ENCODE assay signal across 7 cellular contexts in genomic region chr1:209692745-209693504, GRCh38. TPM values are rescaled to one million over a fixed set of nuclear protein-coding genes. Genes with fewer than 3 reads are reported as not detected.
A peak's percentile ranks its signal among the peaks of the same experiment; 100 is the strongest.
DNase-seq lines count a peak whose midpoint lies in the region; ATAC-seq and TF ChIP-seq lines count a peak whose summit lies in the region.

No MANE protein-coding gene starts in this region.

- peak; percentile 61 for ATAC-seq in HG03378 (IDR thresholded peaks at IDR 0.05; ENCODE audit: unreplicated experiment)

- in situ Hi-C loops in GM13976 (cut with MboI; ENCODE audit: low sequenced_read_pairs, unreplicated experiment): loop anchor here (10.0 kb wide), 1 partner anchor 118 kb away; no protein-coding TSS in a partner anchor

- peak; percentile 74 for TF ChIP-seq CTCF in GM13976 (IDR thresholded peaks at IDR 0.05; ENCODE audit: borderline replicate concordance, control extremely low read depth, extremely low read depth, insufficient read depth, missing control alignments)

- peak; percentile 61 for DNase-seq in GM13976 (ENCODE audit: low spot score)
- peak; percentile 77 for DNase-seq in NCI-H748 (lab: John Stamatoyannopoulos, UW; ENCODE audit: unreplicated experiment)
- DNase-seq in activated CD4-positive, alpha-beta T cell treated with anti-CD3 and anti-CD28 coated beads, Interleukin-2, amount 50 U/mL, for 48 hours: peak; percentile 79 to 87
- peak; percentile 61 for DNase-seq in effector CD4-positive, alpha-beta T cell
- peak; percentile 81 to 83 for DNase-seq in lung microvascular endothelial cell (ENCODE audit: low read depth in 2 of 2)
- DNase-seq in stimulated activated CD8-positive, alpha-beta memory T cell treated with anti-CD3 and anti-CD28 coated beads, Interleukin-12 subunit alpha, Interleukin-12 subunit beta, amount 100 ng/mL, for 24 hours (ENCODE audit: extremely low read depth): peak; percentile 21

RNA-seq across cellular contexts. Expression of gene HSD11B1, which starts 11.7 kb away (rescaled TPM):
- total RNA-seq in lung microvascular endothelial cell: under 0.01 TPM in 1 of 2 replicates, not detected in the other

RNA-seq across cellular contexts. Expression of gene G0S2, which starts 17.7 kb away (rescaled TPM):
- 0.20 and 3.7 TPM in 2 replicates for total RNA-seq in lung microvascular endothelial cell

RNA-seq across cellular contexts. Expression of gene LAMB3, which starts 40.7 kb away (rescaled TPM):
- total RNA-seq in lung microvascular endothelial cell: 0.20 and 5.0 TPM in 2 replicates

Comparison
In these comparisons a context has a peak if more than half of its experiments do, and no peak if none do; other contexts are left out.
1. Peak in every context shown above with its lines: DNase-seq and ATAC-seq.
2. DNase-seq: peak in every context shown above with its lines; median percentile 83 in activated CD4-positive, alpha-beta T cell treated with anti-CD3 and anti-CD28 coated beads, Interleukin-2, amount 50 U/mL, for 48 hours; 82 in lung microvascular endothelial cell; 77 in NCI-H748; 61 in GM13976; 61 in effector CD4-positive, alpha-beta T cell; 21 in stimulated activated CD8-positive, alpha-beta memory T cell treated with anti-CD3 and anti-CD28 coated beads, Interleukin-12 subunit alpha, Interleukin-12 subunit beta, amount 100 ng/mL, for 24 hours.